ENCODE assay signal across 8 cellular contexts in genomic region chr19:44072543-44073401, GRCh38. TPM values are rescaled to one million over a fixed set of nuclear protein-coding genes. Genes with fewer than 3 reads are reported as not detected.
DNase-seq lines count a peak whose midpoint lies in the region; ATAC-seq and TF ChIP-seq lines count a peak whose summit lies in the region.

No MANE protein-coding gene starts in this region.

- peak overlapping the region in 9 of 11 experiments; percentile 25 to 80 (median 63); a peak in 12 of 22 replicates for H3K27ac ChIP-seq in BLaER1 treated with 17β-estradiol and CSF1 and Interleukin-3, amounts not matched to agents 10 nM and 100 nM
- peak overlapping the region in 2 of 4 donors; percentile 2 to 52 for H3K27ac ChIP-seq in body of pancreas
- H3K27ac ChIP-seq in substantia nigra (ENCODE audit: low read depth, low read length, poor library complexity, severe bottlenecking), result peak overlapping the region; percentile 13

- DNase-seq in HT-29 (ENCODE audit: low spot score) (peak; percentile 41), body of pancreas (no peak), left colon (no peak), substantia nigra (lab: John Stamatoyannopoulos, UW) (peak in 1 of 49 donors; percentile 5)

- TF ChIP-seq POLR2A in body of pancreas (IDR thresholded peaks at IDR 0.05), result no peak

- peak overlapping the region; percentile 56 to 82 (median 78) for H3K9ac ChIP-seq in BLaER1 treated with 17β-estradiol and CSF1 and Interleukin-3, amounts not matched to agents 10 nM and 100 nM

- H3K9me3 ChIP-seq in BLaER1 treated with 17β-estradiol and CSF1 and Interleukin-3, amounts not matched to agents 10 nM and 100 nM (replicated peaks in 1 of 11), result peaks cover 30 to 44% (median 38%) of the 10 kb centered on the region in 11 experiments
- H3K9me3 ChIP-seq in body of pancreas, result peaks cover 0 to 10% (median 0%) of the 10 kb centered on the region in 3 donors

- H3K4me1 ChIP-seq in BLaER1 treated with 17β-estradiol and CSF1 and Interleukin-3, amounts not matched to agents 10 nM and 100 nM, result peaks cover 9 to 19% (median 17%) of the 10 kb centered on the region in 10 experiments
- H3K4me1 ChIP-seq in body of pancreas, result peaks cover 14% of the 10 kb centered on the region

- intact Hi-C loops in body of pancreas (cut with DNase I), result no loop called here
- intact Hi-C loops in left colon (cut with DNase I, micrococcal nuclease), result no loop called here

- ATAC-seq in body of pancreas, result no peak
- peak; percentile 19 for ATAC-seq in left colon
- ATAC-seq in GM21737 (IDR thresholded peaks at IDR 0.05; ENCODE audit: unreplicated experiment), result no peak
- ATAC-seq in GM21390 (IDR thresholded peaks at IDR 0.05; ENCODE audit: unreplicated experiment), result no peak
- ATAC-seq in HG02981 (IDR thresholded peaks at IDR 0.05; ENCODE audit: unreplicated experiment), result no peak

- H3K4me3 ChIP-seq in BLaER1 treated with 17β-estradiol and CSF1 and Interleukin-3, amounts not matched to agents 10 nM and 100 nM, result peak overlapping the region; percentile 69 to 85 (median 78)
- H3K4me3 ChIP-seq in body of pancreas, result peak overlapping the region; percentile 11 to 27

- WGBS in body of pancreas, 2 donors, result 11 to 15% methylated on average over 18 of the region's 18 CpGs

- TF ChIP-seq CTCF in body of pancreas (IDR thresholded peaks at IDR 0.05), result no peak

- H3K27me3 ChIP-seq in BLaER1 treated with 17β-estradiol and CSF1 and Interleukin-3, amounts not matched to agents 10 nM and 100 nM, result no peaks in the 10 kb centered on the region
- H3K27me3 ChIP-seq in body of pancreas, result no peaks in the 10 kb centered on the region

- peaks cover 19 to 32% (median 27%) of the 10 kb centered on the region in 11 experiments for H3K36me3 ChIP-seq in BLaER1 treated with 17β-estradiol and CSF1 and Interleukin-3, amounts not matched to agents 10 nM and 100 nM
- H3K36me3 ChIP-seq in body of pancreas (replicated peaks in 1 of 2; ENCODE audit: insufficient read depth in 1 of 2, low read depth in 2 of 2), result no peaks in the 10 kb centered on the region

- H3K4me2 ChIP-seq in BLaER1 treated with 17β-estradiol and CSF1 and Interleukin-3, amounts not matched to agents 10 nM and 100 nM, result peak overlapping the region; percentile 87 to 98 (median 96)

- no peaks in the 10 kb centered on the region for H4K20me1 ChIP-seq in BLaER1 treated with 17β-estradiol and CSF1 and Interleukin-3, amounts not matched to agents 10 nM and 100 nM

RNA-seq across cellular contexts. Expression of gene ZNF284, which starts 0.8 kb away (rescaled TPM):
- 0.38 and 0.63 TPM in 2 replicates for total RNA-seq in HT-29 (2014; rRNA removed; shearing (Covaris generic))
- total RNA-seq in body of pancreas (1 to 10 TPM; 1.3 to 2.1 TPM), left colon (1 to 10 TPM; 1.6 to 2.1 TPM)

RNA-seq across cellular contexts. Expression of gene ZNF223, which starts 20.9 kb away (rescaled TPM):
- 2.3 and 2.7 TPM in 2 replicates for total RNA-seq in HT-29 (2014; rRNA removed; shearing (Covaris generic))
- total RNA-seq in body of pancreas (1 to 10 TPM; 2.6 to 4.6 TPM), left colon (1 to 10 TPM; 5.0 to 8.4 TPM)

RNA-seq across cellular contexts. Expression of gene ZNF224, which starts 21.4 kb away (rescaled TPM):
- total RNA-seq in HT-29 (2014; rRNA removed; shearing (Covaris generic)), result 9.7 and 17.3 TPM in 2 replicates
- total RNA-seq in body of pancreas, result 10 to 100 TPM; 19.1 to 20.5 TPM
- total RNA-seq in left colon, result 10 to 100 TPM; 22.3 to 25.8 TPM

RNA-seq across cellular contexts. Expression of gene ZNF225, which starts 40.4 kb away (rescaled TPM):
- 0.44 and 0.64 TPM in 2 replicates for total RNA-seq in HT-29 (2014; rRNA removed; shearing (Covaris generic))
- total RNA-seq in body of pancreas (1 to 10 TPM; 2.0 to 2.9 TPM), left colon (1 to 10 TPM; 3.7 to 3.9 TPM)

RNA-seq across cellular contexts. Expression of gene ZNF222, which starts 47.6 kb away (rescaled TPM):
- 1.8 and 2.0 TPM in 2 replicates for total RNA-seq in HT-29 (2014; rRNA removed; shearing (Covaris generic))
- total RNA-seq in body of pancreas (1 to 10 TPM in 1 of 2 donors, not detected in 1; 2.1 TPM), left colon (1 to 10 TPM; 1.8 to 2.7 TPM)
